In genomic region chr16:54455021-54455725, GRCh38 we compare ENCODE assay signal across 2 cellular contexts.
TF ChIP-seq lines count a peak whose summit lies in the region.

No MANE protein-coding gene starts in this region.

TF ChIP-seq in SK-N-SH, 30 proteins besides CTCF, POLR2A, EP300 and RAD21 (continued from another document):
- no peak for TF ChIP-seq ZBTB33 (IDR thresholded peaks at IDR 0.05; ENCODE audit: borderline replicate concordance, low read depth)
- TF ChIP-seq MEF2A (IDR thresholded peaks at IDR 0.05; ENCODE audit: borderline replicate concordance, low read depth), result no peak
TF ChIP-seq in SK-N-SH: peak in this region for 0.

TF ChIP-seq in SK-N-SH treated with all-trans-retinoic acid at 6 μM for 48 hours, 23 proteins besides CTCF, POLR2A, EP300 and RAD21 (continued from another document):
- TF ChIP-seq POU6F1 (CRISPR knock-in tag; IDR thresholded peaks at IDR 0.05; ENCODE audit: borderline replicate concordance, low read depth) (no peak), ESRRG (CRISPR knock-in tag; IDR thresholded peaks at IDR 0.05) (no peak), ZNF8 (CRISPR knock-in tag; IDR thresholded peaks at IDR 0.05) (no peak), ARNTL (CRISPR knock-in tag; IDR thresholded peaks at IDR 0.05; ENCODE audit: borderline replicate concordance, low read depth) (no peak), OSR1 (CRISPR knock-in tag; IDR thresholded peaks at IDR 0.05) (no peak), CSRNP3 (CRISPR knock-in tag; IDR thresholded peaks at IDR 0.05) (no peak), ZFP3 (CRISPR knock-in tag; IDR thresholded peaks at IDR 0.05) (no peak), ZC3H10 (CRISPR knock-in tag; IDR thresholded peaks at IDR 0.05) (no peak), CREB5 (CRISPR knock-in tag; IDR thresholded peaks at IDR 0.05; ENCODE audit: low read depth) (no peak)
